16 cellular contexts compared by ENCODE assay signal in the genomic region with DNA sequence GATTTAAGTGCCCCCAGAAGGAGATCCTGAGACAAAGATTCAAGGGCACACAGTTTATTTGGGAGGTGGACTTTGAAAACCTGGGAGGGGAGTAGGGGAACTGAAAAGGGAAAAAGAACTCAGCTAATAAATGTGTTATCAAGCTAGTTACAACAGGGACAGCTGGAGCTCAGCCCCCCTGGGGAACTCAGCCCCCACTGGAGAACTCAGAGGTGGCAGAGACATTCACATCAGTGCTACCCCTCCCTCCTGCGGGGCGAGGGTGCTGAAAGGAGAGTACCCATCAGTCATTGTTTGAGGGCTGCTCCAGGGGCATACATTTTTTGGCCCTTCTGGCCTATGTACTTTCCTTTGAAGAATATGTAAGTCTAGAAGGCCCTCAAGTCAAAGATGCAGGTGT.
DNase-seq lines count a peak whose midpoint lies in the region; ATAC-seq and TF ChIP-seq lines count a peak whose summit lies in the region.
"Had no signal": no experiment of that assay in that cellular context is flagged by ENCODE, and none has a peak within 500 bp of the region (broad histone marks: within the 10 kb centered on the region; RNA-seq: fewer than 3 reads in every experiment).

No MANE protein-coding gene starts in this region.

- H3K4me1 Mint-ChIP-seq in nephron (peaks cover 44% of the 10 kb centered on the region), T-helper 17 cell (peaks cover 3% of the 10 kb centered on the region)

- no peak for TF ChIP-seq CTCF in nephron (IDR thresholded peaks at IDR 0.05; ENCODE audit: unreplicated experiment in 3 of 3)

- ATAC-seq in T-helper 17 cell = no peak

- H3K36me3 Mint-ChIP-seq in nephron (ENCODE audit: low read depth) (no peaks in the 10 kb centered on the region), T-helper 17 cell (ENCODE audit: low read depth) (peaks cover 4% of the 10 kb centered on the region)

- H3K9me3 ChIP-seq in T-helper 17 cell (ENCODE audit: control insufficient read depth, low read length, poor library complexity, severe bottlenecking) = no peaks in the 10 kb centered on the region

- H3K27me3 Mint-ChIP-seq in nephron (ENCODE audit: low read depth) (peaks cover 25% of the 10 kb centered on the region), T-helper 17 cell (peaks cover 51% of the 10 kb centered on the region)

- H3K9me3 Mint-ChIP-seq in nephron = no peaks in the 10 kb centered on the region

- H3K27ac Mint-ChIP-seq in nephron (peak overlapping the region; percentile 62 to 82 (median 79)), T-helper 17 cell (no peak overlapping the region)

- H3K4me3 Mint-ChIP-seq in nephron (no peak overlapping the region), T-helper 17 cell (no peak overlapping the region)

- DNase-seq in NCI-H2171 treated with DMSO at 0.1 percent for 48 hours (lab: John Stamatoyannopoulos, UW) (peak; percentile 12), NCI-H2171 (lab: John Stamatoyannopoulos, UW) (no peak), NCI-H524 treated with DMSO at 0.1 percent for 48 hours (lab: John Stamatoyannopoulos, UW) (peak; percentile 53), NCI-H345 treated with DMSO at 0.1 percent for 48 hours (lab: John Stamatoyannopoulos, UW; ENCODE audit: unreplicated experiment) (no peak), T-helper 17 cell (no peak), mesenteric fat pad (ENCODE audit: low spot score) (no peak)
- DNase-seq: 8988T, AML-193, DMS79, IMR-90, NCI-H1105 treated with DMSO at 0.1 percent for 48 hours, NCI-H1694 treated with DMSO at 0.1 percent for 48 hours, NCI-H2107, NCI-H510A treated with DMSO at 0.1 percent for 48 hours, Right ventricle myocardium superior had no signal

Comparison
In these comparisons a context has a peak if more than half of its experiments do, and no peak if none do; other contexts are left out.
1. DNase-seq: peak in NCI-H2171 treated with DMSO at 0.1 percent for 48 hours (single experiment) and NCI-H524 treated with DMSO at 0.1 percent for 48 hours (single experiment); none in NCI-H2171 (single experiment), NCI-H345 treated with DMSO at 0.1 percent for 48 hours (single experiment), T-helper 17 cell (0 of 3) and mesenteric fat pad (single experiment).